ENCODE assay signal across 8 cellular contexts in genomic region chr17:62807812-62808575, GRCh38. TPM values are rescaled to one million over a fixed set of nuclear protein-coding genes. Genes with fewer than 3 reads are reported as not detected.
DNase-seq lines count a peak whose midpoint lies in the region; ATAC-seq lines count a peak whose summit lies in the region.

TSS of gene MARCHF10 (minus strand) at chr17:62808314. CDS start at chr17:62801735, 6,579 bp downstream.

- peak; percentile 36 to 52 for ATAC-seq in activated T-cell treated with anti-CD3 and anti-CD28 coated beads, Interleukin-2, amount 50 U/mL, for 72 hours (replicated peaks in 1 of 2)

- DNase-seq in DMS153 (lab: John Stamatoyannopoulos, UW) (peak; percentile 42), NCI-H1436 treated with DMSO at 0.1 percent for 48 hours (lab: John Stamatoyannopoulos, UW) (peak; percentile 67), UCSD-AML1 (lab: John Stamatoyannopoulos, UW; ENCODE audit: unreplicated experiment) (no peak), NOMO-1 treated with dmso at 0.1 percent for 144 hours (lab: John Stamatoyannopoulos, UW; ENCODE audit: unreplicated experiment) (no peak), foreskin melanocyte (no peak)
- DNase-seq in activated T-cell treated with anti-CD3 and anti-CD28 coated beads, Interleukin-2, amount 50 U/mL, for 72 hours = peak; percentile 29 to 36
- peak; percentile 51 for DNase-seq in stimulated activated CD8-positive, alpha-beta memory T cell treated with anti-CD3 and anti-CD28 coated beads, Interleukin-12 subunit alpha, Interleukin-12 subunit beta, amount 100 ng/mL, for 4 hours (ENCODE audit: low read depth)

- no peak within 1 kb of the TSS for H3K27ac Mint-ChIP-seq in activated T-cell treated with anti-CD3 and anti-CD28 coated beads, Interleukin-2, amount 50 U/mL, for 72 hours

- peak within 1 kb of the TSS; percentile 58; the same call in 1 of the 2 replicates for H3K9ac ChIP-seq in iPS-20b (ENCODE audit: low read depth, low read length)

- no peak within 1 kb of the TSS for H3K27ac ChIP-seq in iPS-20b (ENCODE audit: low read length)

- H3K9me3 ChIP-seq in iPS-20b (ENCODE audit: insufficient read depth, low read depth, low read length) = no peaks in the 10 kb centered on the region

- H3K36me3 ChIP-seq in iPS-20b (ENCODE audit: insufficient read depth, low read depth, low read length) = no peaks in the 10 kb centered on the region

- H3K4me3 Mint-ChIP-seq in activated T-cell treated with anti-CD3 and anti-CD28 coated beads, Interleukin-2, amount 50 U/mL, for 72 hours = peak within 1 kb of the TSS in 1 of 2 donors; percentile 39

- H3K27me3 ChIP-seq in iPS-20b (ENCODE audit: insufficient read depth, low read length) = no peaks in the 10 kb centered on the region

- H3K4me1 ChIP-seq in iPS-20b (ENCODE audit: insufficient read depth, low read length) = peaks cover 14% of the 10 kb centered on the region; the same call in 1 of the 2 replicates

- H3K4me3 ChIP-seq in iPS-20b (ENCODE audit: low read length) = peak within 1 kb of the TSS; percentile 70

- no peaks in the 10 kb centered on the region for H3K9me3 Mint-ChIP-seq in activated T-cell treated with anti-CD3 and anti-CD28 coated beads, Interleukin-2, amount 50 U/mL, for 72 hours

- peaks cover 52% of the 10 kb centered on the region for H3K27me3 Mint-ChIP-seq in activated T-cell treated with anti-CD3 and anti-CD28 coated beads, Interleukin-2, amount 50 U/mL, for 72 hours (ENCODE audit: low read depth)

- H3K4me1 Mint-ChIP-seq in activated T-cell treated with anti-CD3 and anti-CD28 coated beads, Interleukin-2, amount 50 U/mL, for 72 hours (ENCODE audit: low read depth) = no peaks in the 10 kb centered on the region

- H3K36me3 Mint-ChIP-seq in activated T-cell treated with anti-CD3 and anti-CD28 coated beads, Interleukin-2, amount 50 U/mL, for 72 hours (ENCODE audit: insufficient read depth in 2 of 2) = no peaks in the 10 kb centered on the region

RNA-seq across cellular contexts. Expression of gene MARCHF10, which starts in this region (rescaled TPM):
- total RNA-seq in activated T-cell treated with anti-CD3 and anti-CD28 coated beads, Interleukin-2, amount 50 U/mL, for 72 hours = not detected

Comparison
In these comparisons a context has a peak if more than half of its experiments do, and no peak if none do; other contexts are left out.
1. Peak in DNase-seq and ATAC-seq in activated T-cell treated with anti-CD3 and anti-CD28 coated beads, Interleukin-2, amount 50 U/mL, for 72 hours; RNA of the gene not detected or under 1 TPM.
2. DNase-seq: peak in DMS153 (single experiment), NCI-H1436 treated with DMSO at 0.1 percent for 48 hours (single experiment) and stimulated activated CD8-positive, alpha-beta memory T cell treated with anti-CD3 and anti-CD28 coated beads, Interleukin-12 subunit alpha, Interleukin-12 subunit beta, amount 100 ng/mL, for 4 hours (single experiment); none in UCSD-AML1 (single experiment), NOMO-1 treated with dmso at 0.1 percent for 144 hours (single experiment) and foreskin melanocyte (single experiment).